Comparison of ENCODE assay signal across 15 cellular contexts in the genomic region with DNA sequence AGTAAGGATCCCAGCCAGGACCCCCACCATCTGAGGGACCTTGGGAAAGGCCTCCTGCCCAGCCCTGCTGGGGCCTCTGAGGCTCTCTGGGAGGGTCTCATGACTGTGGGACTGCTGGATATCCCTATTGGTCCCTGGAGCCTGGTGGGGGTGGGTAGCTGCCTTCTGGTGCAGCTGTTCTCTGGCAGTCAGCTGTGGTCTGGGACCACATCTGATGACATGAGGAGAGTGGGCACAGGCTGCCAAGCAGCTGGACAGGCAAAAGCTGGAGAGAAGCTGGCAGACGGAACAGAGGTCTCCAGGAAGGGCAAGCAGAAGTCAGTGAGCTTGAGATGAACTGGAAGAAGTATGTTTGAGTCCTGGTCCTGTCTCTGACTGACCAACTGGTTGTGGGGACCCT. TPM values are rescaled to one million over a fixed set of nuclear protein-coding genes. Genes with fewer than 3 reads are reported as not detected.
DNase-seq lines count a peak whose midpoint lies in the region; ATAC-seq, FAIRE-seq and TF ChIP-seq lines count a peak whose summit lies in the region.
"Had no signal": no experiment of that assay in that cellular context is flagged by ENCODE, and none has a peak within 500 bp of the region (broad histone marks: within the 10 kb centered on the region; RNA-seq: fewer than 3 reads in every experiment).

No MANE protein-coding gene starts in this region.

- TF ChIP-seq POLR2A in upper lobe of left lung (IDR thresholded peaks at IDR 0.05) (no peak), right lobe of liver (IDR thresholded peaks at IDR 0.05) (no peak)

- peaks cover 28% of the 10 kb centered on the region for H3K36me3 Mint-ChIP-seq in activated CD8-positive, alpha-beta memory T cell treated with anti-CD3 and anti-CD28 coated beads, Interleukin-2, amount 10 ng/mL, durations not matched to agents 7 days and 5 days
- H3K36me3 Mint-ChIP-seq in nephron (ENCODE audit: low read depth): peaks cover 23% of the 10 kb centered on the region

- FAIRE-seq in bronchial epithelial cell (lab: Jason Lieb, UNC): peak; percentile 70
- FAIRE-seq: A204.1 had no signal

- H3K4me3 ChIP-seq in bronchial epithelial cell (ENCODE audit: low read depth, low read length): no peak overlapping the region
- no peak overlapping the region for H3K4me3 ChIP-seq in upper lobe of left lung
- no peak overlapping the region for H3K4me3 ChIP-seq in right lobe of liver
- H3K4me3 ChIP-seq: HAP-1, thyroid gland had no signal

- peaks cover 7 to 25% (median 16%) of the 10 kb centered on the region in 4 donors for H3K4me1 ChIP-seq in upper lobe of left lung
- peaks cover 0 to 4% (median 0%) of the 10 kb centered on the region in 4 donors for H3K4me1 ChIP-seq in right lobe of liver
- H3K4me1 ChIP-seq: HAP-1 had no signal

- WGBS in upper lobe of left lung, 2 donors: 88 to 100% methylated on average over 1 of the region's 1 CpG
- 100% methylated on average over 1 of the region's 1 CpG for WGBS in right lobe of liver (ENCODE audit: insufficient coverage, low coverage, low lambda C conversion rate, missing lambda C conversion rate)

- H3K27ac Mint-ChIP-seq in activated CD8-positive, alpha-beta memory T cell treated with anti-CD3 and anti-CD28 coated beads, Interleukin-2, amount 10 ng/mL, durations not matched to agents 7 days and 5 days: peak overlapping the region; percentile 52
- H3K27ac Mint-ChIP-seq in nephron: peak overlapping the region; percentile 58 to 91 (median 69)

- H3K27me3 ChIP-seq in bronchial epithelial cell (ENCODE audit: control insufficient read depth, insufficient read depth, low read length): no peaks in the 10 kb centered on the region
- H3K27me3 ChIP-seq in upper lobe of left lung: no peaks in the 10 kb centered on the region
- no peaks in the 10 kb centered on the region for H3K27me3 ChIP-seq in right lobe of liver
- H3K27me3 ChIP-seq: thyroid gland had no signal

- TF ChIP-seq EP300 in upper lobe of left lung (IDR thresholded peaks at IDR 0.05): no peak

- no peaks in the 10 kb centered on the region for H3K9me3 Mint-ChIP-seq in activated CD8-positive, alpha-beta memory T cell treated with anti-CD3 and anti-CD28 coated beads, Interleukin-2, amount 10 ng/mL, durations not matched to agents 7 days and 5 days (ENCODE audit: low read depth)
- no peaks in the 10 kb centered on the region for H3K9me3 Mint-ChIP-seq in nephron

- H3K4me3 Mint-ChIP-seq in activated CD8-positive, alpha-beta memory T cell treated with anti-CD3 and anti-CD28 coated beads, Interleukin-2, amount 10 ng/mL, durations not matched to agents 7 days and 5 days: no peak overlapping the region
- H3K4me3 Mint-ChIP-seq in nephron: peak overlapping the region in 1 of 3 experiments; percentile 34

- TF ChIP-seq CTCF in bronchial epithelial cell (IDR thresholded peaks at IDR 0.05; ENCODE audit: insufficient read depth, low read length, severe bottlenecking): no peak
- TF ChIP-seq CTCF in nephron (IDR thresholded peaks at IDR 0.05; ENCODE audit: unreplicated experiment in 3 of 3): no peak
- TF ChIP-seq CTCF in upper lobe of left lung (IDR thresholded peaks at IDR 0.05): no peak
- no peak for TF ChIP-seq CTCF in right lobe of liver (IDR thresholded peaks at IDR 0.05)

- DNase-seq in activated CD8-positive, alpha-beta memory T cell treated with anti-CD3 and anti-CD28 coated beads, Interleukin-2, amount 10 ng/mL, durations not matched to agents 7 days and 5 days: no peak
- DNase-seq in activated CD8-positive, alpha-beta memory T cell treated with anti-CD3 and anti-CD28 coated beads for 24 hours: no peak
- DNase-seq in bronchial epithelial cell (ENCODE audit: low read depth): no peak
- no peak for DNase-seq in upper lobe of left lung
- no peak for DNase-seq in right lobe of liver
- DNase-seq in EL: no peak
- DNase-seq: activated naive CD4-positive, alpha-beta T cell treated with anti-CD3 and anti-CD28 coated beads, Interleukin-2, amount 50 U/mL, for 16 hours; effector memory CD4-positive, alpha-beta T cell; NCI-H82; stimulated activated CD4-positive, alpha-beta T cell treated with anti-CD3 and anti-CD28 coated beads, Interleukin-2, amount 100 ng/mL, for 24 hours; thyroid gland had no signal

- H3K4me1 Mint-ChIP-seq in activated CD8-positive, alpha-beta memory T cell treated with anti-CD3 and anti-CD28 coated beads, Interleukin-2, amount 10 ng/mL, durations not matched to agents 7 days and 5 days: peaks cover 2% of the 10 kb centered on the region
- peaks cover 47% of the 10 kb centered on the region for H3K4me1 Mint-ChIP-seq in nephron

- ATAC-seq in activated CD8-positive, alpha-beta memory T cell treated with anti-CD3 and anti-CD28 coated beads, Interleukin-2, amount 10 ng/mL, durations not matched to agents 7 days and 5 days: no peak
- ATAC-seq in upper lobe of left lung (ENCODE audit: low FRiP score in 2 of 2): no peak
- ATAC-seq in GM21526 (IDR thresholded peaks at IDR 0.05; ENCODE audit: low FRiP score, unreplicated experiment): no peak
- ATAC-seq in right lobe of liver: no peak

- H3K36me3 ChIP-seq in bronchial epithelial cell (ENCODE audit: control insufficient read depth, insufficient read depth, low read length) (peaks cover 9% of the 10 kb centered on the region), upper lobe of left lung (peaks cover 31 to 90% (median 73%) of the 10 kb centered on the region in 4 donors), right lobe of liver (peaks cover 0 to 17% (median 2%) of the 10 kb centered on the region in 4 donors)

- CTCF ChIA-PET in activated CD8-positive, alpha-beta memory T cell treated with anti-CD3 and anti-CD28 coated beads, Interleukin-2, amount 10 ng/mL, durations not matched to agents 7 days and 5 days (lab: Charles Lee): interaction anchor here (1.0 kb wide), 1 partner anchor 28 kb away, joined by 3 read pairs; no protein-coding TSS in a partner anchor

- H3K9me3 ChIP-seq in upper lobe of left lung (no peaks in the 10 kb centered on the region), right lobe of liver (no peaks in the 10 kb centered on the region)
- H3K9me3 ChIP-seq: HAP-1, thyroid gland had no signal

- no peaks in the 10 kb centered on the region for H3K27me3 Mint-ChIP-seq in activated CD8-positive, alpha-beta memory T cell treated with anti-CD3 and anti-CD28 coated beads, Interleukin-2, amount 10 ng/mL, durations not matched to agents 7 days and 5 days
- H3K27me3 Mint-ChIP-seq in nephron (ENCODE audit: low read depth): no peaks in the 10 kb centered on the region

- peak overlapping the region; percentile 1 to 58 (median 25) for H3K27ac ChIP-seq in upper lobe of left lung
- H3K27ac ChIP-seq in right lobe of liver: no peak overlapping the region

- intact Hi-C loops in right lobe of liver (cut with DNase I): no loop called here

RNA-seq across cellular contexts. Expression of gene PLEKHO2, which starts 22.4 kb away (rescaled TPM):
- total RNA-seq in activated CD8-positive, alpha-beta memory T cell treated with anti-CD3 and anti-CD28 coated beads, Interleukin-2, amount 10 ng/mL, durations not matched to agents 7 days and 5 days: 10 to 100 TPM; 27.8 to 28.4 TPM
- 4.2 and 5.9 TPM in 2 replicates for total RNA-seq in bronchial epithelial cell
- 10 to 100 TPM; 21.9 to 83.0 (median 51.3) TPM for total RNA-seq in upper lobe of left lung
- total RNA-seq in right lobe of liver: 10 to 100 TPM in 1 of 6 experiments, 1 to 10 TPM in 5; 3.9 to 11.8 (median 5.2) TPM

RNA-seq across cellular contexts. Expression of gene PIF1, which starts 38.6 kb away (rescaled TPM):
- total RNA-seq in activated CD8-positive, alpha-beta memory T cell treated with anti-CD3 and anti-CD28 coated beads, Interleukin-2, amount 10 ng/mL, durations not matched to agents 7 days and 5 days: 10 to 100 TPM; 59.5 to 85.5 TPM
- total RNA-seq in bronchial epithelial cell (0.26 and 0.51 TPM in 2 replicates), upper lobe of left lung (1 to 10 TPM in 4 of 6 donors, under 1 TPM in 2; 0.61 to 6.2 (median 1.1) TPM), right lobe of liver (under 1 TPM; 0.11 to 1.00 (median 0.36) TPM)

RNA-seq across cellular contexts. Expression of gene ANKDD1A, which starts 47.6 kb away (rescaled TPM):
- 10 to 100 TPM; 13.4 to 24.4 TPM for total RNA-seq in activated CD8-positive, alpha-beta memory T cell treated with anti-CD3 and anti-CD28 coated beads, Interleukin-2, amount 10 ng/mL, durations not matched to agents 7 days and 5 days
- total RNA-seq in bronchial epithelial cell (3.2 and 4.0 TPM in 2 replicates), upper lobe of left lung (10 to 100 TPM in 2 of 6 donors, 1 to 10 TPM in 4; 4.8 to 13.1 (median 6.2) TPM), right lobe of liver (1 to 10 TPM in 1 of 6 experiments, under 1 TPM in 5; 0.29 to 1.1 (median 0.47) TPM)

Comparison
In these comparisons a context has a peak if more than half of its experiments do, and no peak if none do; other contexts are left out.
1. H3K27ac ChIP-seq: peak in upper lobe of left lung (4 of 4); none in right lobe of liver (0 of 3).
2. RNA of gene PIF1, which starts 38.6 kb away (total RNA-seq): 59.5 to 85.5 TPM in activated CD8-positive, alpha-beta memory T cell treated with anti-CD3 and anti-CD28 coated beads, Interleukin-2, amount 10 ng/mL, durations not matched to agents 7 days and 5 days; 0.61 to 6.2 TPM in upper lobe of left lung, 0.11 to 1.00 TPM in right lobe of liver and 0.26 to 0.51 TPM in bronchial epithelial cell; every median in the first group is over 4 times any median in the second.